ENCODE assay signal across 8 cellular contexts in the genomic region with DNA sequence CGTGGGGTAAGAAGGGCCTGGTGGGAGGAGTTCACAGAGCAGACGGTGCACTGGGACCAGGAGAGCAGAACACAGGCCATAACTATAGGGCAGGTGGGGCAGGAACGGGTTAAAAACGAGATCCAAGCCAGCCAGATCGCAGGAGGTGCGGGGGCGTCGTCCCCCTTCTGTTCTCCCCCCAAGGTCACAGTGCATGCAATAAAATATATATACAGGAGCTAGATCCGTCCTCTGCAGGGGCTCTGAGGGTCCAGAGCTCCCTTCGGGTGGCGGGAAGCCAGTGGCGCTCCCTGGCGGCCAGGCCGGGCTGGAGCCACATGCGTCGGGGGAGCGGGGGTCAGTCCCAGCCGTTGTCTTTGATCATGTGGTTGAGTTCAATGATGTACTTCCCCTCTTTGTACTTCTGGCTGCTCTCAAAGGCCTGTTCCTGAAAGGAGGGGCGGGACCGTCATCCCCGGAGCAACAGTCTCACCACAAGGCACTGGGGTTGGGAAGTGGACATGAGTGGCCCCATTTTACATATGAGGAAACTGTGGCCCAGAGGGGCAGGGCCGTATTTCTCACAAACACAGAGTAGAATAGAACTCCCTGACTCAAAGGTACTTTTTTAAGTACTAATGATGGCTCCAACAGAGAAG. TPM values are rescaled to one million over a fixed set of nuclear protein-coding genes. Genes with fewer than 3 reads are reported as not detected.
DNase-seq lines count a peak whose midpoint lies in the region; ATAC-seq and TF ChIP-seq lines count a peak whose summit lies in the region.

No MANE protein-coding gene starts in this region.

- peak overlapping the region; percentile 89 for H3K27ac ChIP-seq in cingulate gyrus (ENCODE audit: low read depth, low read length)

- CTCF ChIA-PET in WTC11 (lab: Charles Lee): interaction anchor here (0.6 to 3.8 kb wide), 60 partner anchors 10 to 849 kb away, joined by 3 to 129 read pairs (median 6); a partner anchor contains a TSS

- no peak for TF ChIP-seq CTCF in WTC11 (IDR thresholded peaks at IDR 0.05)

- H3K27ac Mint-ChIP-seq in WTC11: peak overlapping the region; percentile 98

- H3K27me3 Mint-ChIP-seq in WTC11 (ENCODE audit: low read depth): peaks cover 10% of the 10 kb centered on the region

- ATAC-seq in HG02938 (IDR thresholded peaks at IDR 0.05; ENCODE audit: unreplicated experiment) (peak; percentile 43), WTC11 (peak; percentile 43)

- peak; percentile 39 to 67 for DNase-seq in activated CD4-positive, alpha-beta T cell treated with anti-CD3 and anti-CD28 coated beads for 24 hours (ENCODE audit: low read depth in 2 of 2)
- DNase-seq in activated CD4-positive, alpha-beta T cell treated with anti-CD3 and anti-CD28 coated beads for 1 hour: no peak
- DNase-seq in NCI-H2107 treated with DMSO at 0.1 percent for 48 hours (lab: John Stamatoyannopoulos, UW; ENCODE audit: unreplicated experiment) (peak; percentile 41), WTC11 (ENCODE audit: low spot score) (peak; percentile 86), left kidney (ENCODE audit: low read depth, low spot score) (peak; percentile 92)
- DNase-seq in stimulated activated CD4-positive, alpha-beta T cell treated with anti-CD3 and anti-CD28 coated beads, Interleukin-1b, Interleukin-23, amount 100 ng/mL, for 4 hours (ENCODE audit: low read depth in 2 of 2): peak; percentile 25 to 53

- peaks cover 27% of the 10 kb centered on the region for H3K4me1 Mint-ChIP-seq in WTC11

- POLR2A ChIA-PET in WTC11 (lab: Charles Lee): interaction anchor here (0.6 to 3.0 kb wide), 9 partner anchors 14 to 523 kb away, joined by 3 to 27 read pairs (median 3); a partner anchor contains a TSS

- peaks cover 18% of the 10 kb centered on the region for H3K36me3 Mint-ChIP-seq in WTC11

- H3K9me3 Mint-ChIP-seq in WTC11: peaks cover 9% of the 10 kb centered on the region

- H3K4me3 Mint-ChIP-seq in WTC11: peak overlapping the region; percentile 87

TF ChIP-seq in WTC11, 78 proteins besides CTCF, POLR2A, EP300 and RAD21 (continues in another document):
- no peak for TF ChIP-seq CREM (CRISPR knock-in tag; IDR thresholded peaks at IDR 0.05)
- TF ChIP-seq, protein P1, sequence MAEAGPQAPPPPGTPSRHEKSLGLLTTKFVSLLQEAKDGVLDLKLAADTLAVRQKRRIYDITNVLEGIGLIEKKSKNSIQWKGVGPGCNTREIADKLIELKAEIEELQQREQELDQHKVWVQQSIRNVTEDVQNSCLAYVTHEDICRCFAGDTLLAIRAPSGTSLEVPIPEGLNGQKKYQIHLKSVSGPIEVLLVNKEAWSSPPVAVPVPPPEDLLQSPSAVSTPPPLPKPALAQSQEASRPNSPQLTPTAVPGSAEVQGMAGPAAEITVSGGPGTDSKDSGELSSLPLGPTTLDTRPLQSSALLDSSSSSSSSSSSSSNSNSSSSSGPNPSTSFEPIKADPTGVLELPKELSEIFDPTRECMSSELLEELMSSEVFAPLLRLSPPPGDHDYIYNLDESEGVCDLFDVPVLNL (CRISPR knock-in tag; IDR thresholded peaks at IDR 0.05; ENCODE audit: borderline replicate concordance, low read depth): 0 out of 2 replicates have a peak, but pooled peaks have one; percentile 48
- peak; percentile 61 for TF ChIP-seq SP1 (CRISPR knock-in tag; conservative IDR thresholded peaks at IDR 0.05)
- no peak for TF ChIP-seq EMX1 (CRISPR knock-in tag; IDR thresholded peaks at IDR 0.05)
- TF ChIP-seq, protein P2, sequence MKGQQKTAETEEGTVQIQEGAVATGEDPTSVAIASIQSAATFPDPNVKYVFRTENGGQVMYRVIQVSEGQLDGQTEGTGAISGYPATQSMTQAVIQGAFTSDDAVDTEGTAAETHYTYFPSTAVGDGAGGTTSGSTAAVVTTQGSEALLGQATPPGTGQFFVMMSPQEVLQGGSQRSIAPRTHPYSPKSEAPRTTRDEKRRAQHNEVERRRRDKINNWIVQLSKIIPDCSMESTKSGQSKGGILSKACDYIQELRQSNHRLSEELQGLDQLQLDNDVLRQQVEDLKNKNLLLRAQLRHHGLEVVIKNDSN (CRISPR knock-in tag; IDR thresholded peaks at IDR 0.05): peak; percentile 71
- TF ChIP-seq, protein P3, sequence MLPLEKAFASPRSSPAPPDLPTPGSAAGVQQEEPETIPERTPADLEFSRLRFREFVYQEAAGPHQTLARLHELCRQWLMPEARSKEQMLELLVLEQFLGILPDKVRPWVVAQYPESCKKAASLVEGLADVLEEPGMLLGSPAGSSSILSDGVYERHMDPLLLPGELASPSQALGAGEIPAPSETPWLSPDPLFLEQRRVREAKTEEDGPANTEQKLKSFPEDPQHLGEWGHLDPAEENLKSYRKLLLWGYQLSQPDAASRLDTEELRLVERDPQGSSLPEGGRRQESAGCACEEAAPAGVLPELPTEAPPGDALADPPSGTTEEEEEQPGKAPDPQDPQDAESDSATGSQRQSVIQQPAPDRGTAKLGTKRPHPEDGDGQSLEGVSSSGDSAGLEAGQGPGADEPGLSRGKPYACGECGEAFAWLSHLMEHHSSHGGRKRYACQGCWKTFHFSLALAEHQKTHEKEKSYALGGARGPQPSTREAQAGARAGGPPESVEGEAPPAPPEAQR (CRISPR knock-in tag; IDR thresholded peaks at IDR 0.05): no peak
- TF ChIP-seq, protein P4, sequence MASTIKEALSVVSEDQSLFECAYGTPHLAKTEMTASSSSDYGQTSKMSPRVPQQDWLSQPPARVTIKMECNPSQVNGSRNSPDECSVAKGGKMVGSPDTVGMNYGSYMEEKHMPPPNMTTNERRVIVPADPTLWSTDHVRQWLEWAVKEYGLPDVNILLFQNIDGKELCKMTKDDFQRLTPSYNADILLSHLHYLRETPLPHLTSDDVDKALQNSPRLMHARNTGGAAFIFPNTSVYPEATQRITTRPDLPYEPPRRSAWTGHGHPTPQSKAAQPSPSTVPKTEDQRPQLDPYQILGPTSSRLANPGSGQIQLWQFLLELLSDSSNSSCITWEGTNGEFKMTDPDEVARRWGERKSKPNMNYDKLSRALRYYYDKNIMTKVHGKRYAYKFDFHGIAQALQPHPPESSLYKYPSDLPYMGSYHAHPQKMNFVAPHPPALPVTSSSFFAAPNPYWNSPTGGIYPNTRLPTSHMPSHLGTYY (CRISPR knock-in tag; IDR thresholded peaks at IDR 0.05): no peak
- no peak for TF ChIP-seq MXD4 (CRISPR knock-in tag; IDR thresholded peaks at IDR 0.05; ENCODE audit: borderline replicate concordance)
- TF ChIP-seq NR3C1 (CRISPR knock-in tag; conservative IDR thresholded peaks at IDR 0.05; ENCODE audit: low read depth): no peak
- TF ChIP-seq ZNF138 (CRISPR knock-in tag; conservative IDR thresholded peaks at IDR 0.05): no peak
- TF ChIP-seq NFATC4 (CRISPR knock-in tag; IDR thresholded peaks at IDR 0.05): no peak
- TF ChIP-seq, protein P5, sequence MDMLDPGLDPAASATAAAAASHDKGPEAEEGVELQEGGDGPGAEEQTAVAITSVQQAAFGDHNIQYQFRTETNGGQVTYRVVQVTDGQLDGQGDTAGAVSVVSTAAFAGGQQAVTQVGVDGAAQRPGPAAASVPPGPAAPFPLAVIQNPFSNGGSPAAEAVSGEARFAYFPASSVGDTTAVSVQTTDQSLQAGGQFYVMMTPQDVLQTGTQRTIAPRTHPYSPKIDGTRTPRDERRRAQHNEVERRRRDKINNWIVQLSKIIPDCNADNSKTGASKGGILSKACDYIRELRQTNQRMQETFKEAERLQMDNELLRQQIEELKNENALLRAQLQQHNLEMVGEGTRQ (CRISPR knock-in tag; IDR thresholded peaks at IDR 0.05): peak; percentile 75
- 0 out of 2 replicates have a peak, but pooled peaks have one; percentile 12 for TF ChIP-seq ZNF317 (CRISPR knock-in tag; IDR thresholded peaks at IDR 0.05; ENCODE audit: borderline replicate concordance, low read depth)
- TF ChIP-seq GABPB1 (CRISPR knock-in tag; IDR thresholded peaks at IDR 0.05): peak; percentile 65
- TF ChIP-seq TEAD4 (CRISPR knock-in tag; IDR thresholded peaks at IDR 0.05): no peak
- TF ChIP-seq, protein P6, sequence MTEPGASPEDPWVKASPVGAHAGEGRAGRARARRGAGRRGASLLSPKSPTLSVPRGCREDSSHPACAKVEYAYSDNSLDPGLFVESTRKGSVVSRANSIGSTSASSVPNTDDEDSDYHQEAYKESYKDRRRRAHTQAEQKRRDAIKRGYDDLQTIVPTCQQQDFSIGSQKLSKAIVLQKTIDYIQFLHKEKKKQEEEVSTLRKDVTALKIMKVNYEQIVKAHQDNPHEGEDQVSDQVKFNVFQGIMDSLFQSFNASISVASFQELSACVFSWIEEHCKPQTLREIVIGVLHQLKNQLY (CRISPR knock-in tag; IDR thresholded peaks at IDR 0.05): no peak
- no peak for TF ChIP-seq NR1H2 (CRISPR knock-in tag; IDR thresholded peaks at IDR 0.05)
- TF ChIP-seq, protein P7, sequence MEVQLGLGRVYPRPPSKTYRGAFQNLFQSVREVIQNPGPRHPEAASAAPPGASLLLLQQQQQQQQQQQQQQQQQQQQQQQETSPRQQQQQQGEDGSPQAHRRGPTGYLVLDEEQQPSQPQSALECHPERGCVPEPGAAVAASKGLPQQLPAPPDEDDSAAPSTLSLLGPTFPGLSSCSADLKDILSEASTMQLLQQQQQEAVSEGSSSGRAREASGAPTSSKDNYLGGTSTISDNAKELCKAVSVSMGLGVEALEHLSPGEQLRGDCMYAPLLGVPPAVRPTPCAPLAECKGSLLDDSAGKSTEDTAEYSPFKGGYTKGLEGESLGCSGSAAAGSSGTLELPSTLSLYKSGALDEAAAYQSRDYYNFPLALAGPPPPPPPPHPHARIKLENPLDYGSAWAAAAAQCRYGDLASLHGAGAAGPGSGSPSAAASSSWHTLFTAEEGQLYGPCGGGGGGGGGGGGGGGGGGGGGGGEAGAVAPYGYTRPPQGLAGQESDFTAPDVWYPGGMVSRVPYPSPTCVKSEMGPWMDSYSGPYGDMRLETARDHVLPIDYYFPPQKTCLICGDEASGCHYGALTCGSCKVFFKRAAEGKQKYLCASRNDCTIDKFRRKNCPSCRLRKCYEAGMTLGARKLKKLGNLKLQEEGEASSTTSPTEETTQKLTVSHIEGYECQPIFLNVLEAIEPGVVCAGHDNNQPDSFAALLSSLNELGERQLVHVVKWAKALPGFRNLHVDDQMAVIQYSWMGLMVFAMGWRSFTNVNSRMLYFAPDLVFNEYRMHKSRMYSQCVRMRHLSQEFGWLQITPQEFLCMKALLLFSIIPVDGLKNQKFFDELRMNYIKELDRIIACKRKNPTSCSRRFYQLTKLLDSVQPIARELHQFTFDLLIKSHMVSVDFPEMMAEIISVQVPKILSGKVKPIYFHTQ (CRISPR knock-in tag; IDR thresholded peaks at IDR 0.05): no peak
- TF ChIP-seq ZNF671 (CRISPR knock-in tag; IDR thresholded peaks at IDR 0.05): no peak

RNA-seq across cellular contexts. Expression of a gene that starts 0.8 kb away (rescaled TPM):
- 5.1 to 7.6 TPM (median 6.6 TPM) in 3 replicates for total RNA-seq in WTC11 (2021)

RNA-seq across cellular contexts. Expression of a gene that starts 3.5 kb away (rescaled TPM):
- 43.7 to 52.7 TPM (median 51.7 TPM) in 3 replicates for total RNA-seq in WTC11 (2021)

RNA-seq across cellular contexts. Expression of a gene that starts 16.7 kb away (rescaled TPM):
- total RNA-seq in WTC11 (2021): 159 to 164 TPM (median 161 TPM) in 3 replicates

RNA-seq across cellular contexts. Expression of a gene that starts 20.8 kb away (rescaled TPM):
- 1.5 to 2.5 TPM (median 1.8 TPM) in 3 replicates for total RNA-seq in WTC11 (2021)

RNA-seq across cellular contexts. Expression of a gene that starts 26.9 kb away (rescaled TPM):
- total RNA-seq in WTC11 (2021): 1,537 to 1,958 TPM (median 1,913 TPM) in 3 replicates
